In the genomic region with DNA sequence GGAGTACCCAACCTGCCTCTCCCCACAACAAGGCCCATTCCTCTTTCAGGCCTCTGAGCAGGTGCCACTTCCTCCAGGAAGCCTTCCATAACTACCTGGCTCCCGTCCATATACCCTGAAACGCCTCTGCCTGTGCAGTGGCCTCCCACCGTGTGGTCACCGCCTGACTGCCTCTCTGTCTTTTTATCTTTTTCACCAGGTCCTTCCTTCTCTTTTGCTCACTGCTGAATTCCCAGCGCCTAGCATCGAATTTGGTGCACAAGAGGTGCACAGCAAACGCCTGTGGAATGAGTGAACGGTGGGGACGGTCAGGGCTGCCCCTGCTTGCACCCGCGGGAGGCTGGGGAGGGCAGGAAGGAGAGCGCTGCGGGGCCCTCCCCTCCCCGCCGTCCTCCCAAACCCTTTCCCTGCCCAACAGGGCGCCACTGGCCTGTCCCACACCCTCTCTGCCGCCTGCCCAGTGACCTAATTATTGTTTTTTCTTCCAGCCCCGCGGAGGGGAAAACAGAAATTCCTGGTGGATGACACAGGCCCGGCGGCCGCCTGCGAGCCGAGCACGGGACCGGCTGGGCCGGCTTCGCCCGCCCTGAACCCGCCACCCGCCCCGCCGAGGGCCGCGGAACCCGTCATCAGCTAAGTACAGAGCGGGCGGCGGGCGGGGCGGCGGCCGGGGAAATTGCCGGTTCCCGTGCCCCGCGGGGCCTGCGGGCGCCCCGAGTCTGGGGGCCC, we compare ENCODE assay signal across 1 cellular context.
TF ChIP-seq lines count a peak whose summit lies in the region.

No MANE protein-coding gene starts in this region.

TF ChIP-seq in HEK293, 187 proteins besides CTCF, POLR2A, EP300 and RAD21 (continued from another document):
- TF ChIP-seq, protein P1, sequence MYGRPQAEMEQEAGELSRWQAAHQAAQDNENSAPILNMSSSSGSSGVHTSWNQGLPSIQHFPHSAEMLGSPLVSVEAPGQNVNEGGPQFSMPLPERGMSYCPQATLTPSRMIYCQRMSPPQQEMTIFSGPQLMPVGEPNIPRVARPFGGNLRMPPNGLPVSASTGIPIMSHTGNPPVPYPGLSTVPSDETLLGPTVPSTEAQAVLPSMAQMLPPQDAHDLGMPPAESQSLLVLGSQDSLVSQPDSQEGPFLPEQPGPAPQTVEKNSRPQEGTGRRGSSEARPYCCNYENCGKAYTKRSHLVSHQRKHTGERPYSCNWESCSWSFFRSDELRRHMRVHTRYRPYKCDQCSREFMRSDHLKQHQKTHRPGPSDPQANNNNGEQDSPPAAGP (tag by site-specific recombination; IDR thresholded peaks at IDR 0.05), result peak; percentile 91
- TF ChIP-seq, protein P2, sequence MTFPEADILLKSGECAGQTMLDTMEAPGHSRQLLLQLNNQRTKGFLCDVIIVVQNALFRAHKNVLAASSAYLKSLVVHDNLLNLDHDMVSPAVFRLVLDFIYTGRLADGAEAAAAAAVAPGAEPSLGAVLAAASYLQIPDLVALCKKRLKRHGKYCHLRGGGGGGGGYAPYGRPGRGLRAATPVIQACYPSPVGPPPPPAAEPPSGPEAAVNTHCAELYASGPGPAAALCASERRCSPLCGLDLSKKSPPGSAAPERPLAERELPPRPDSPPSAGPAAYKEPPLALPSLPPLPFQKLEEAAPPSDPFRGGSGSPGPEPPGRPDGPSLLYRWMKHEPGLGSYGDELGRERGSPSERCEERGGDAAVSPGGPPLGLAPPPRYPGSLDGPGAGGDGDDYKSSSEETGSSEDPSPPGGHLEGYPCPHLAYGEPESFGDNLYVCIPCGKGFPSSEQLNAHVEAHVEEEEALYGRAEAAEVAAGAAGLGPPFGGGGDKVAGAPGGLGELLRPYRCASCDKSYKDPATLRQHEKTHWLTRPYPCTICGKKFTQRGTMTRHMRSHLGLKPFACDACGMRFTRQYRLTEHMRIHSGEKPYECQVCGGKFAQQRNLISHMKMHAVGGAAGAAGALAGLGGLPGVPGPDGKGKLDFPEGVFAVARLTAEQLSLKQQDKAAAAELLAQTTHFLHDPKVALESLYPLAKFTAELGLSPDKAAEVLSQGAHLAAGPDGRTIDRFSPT (tag by site-specific recombination; IDR thresholded peaks at IDR 0.05), result peak; percentile 95
- peak; percentile 76 for TF ChIP-seq ZFP37 (tag by site-specific recombination; IDR thresholded peaks at IDR 0.05)
- peak; percentile 59 for TF ChIP-seq SP3 (tag by site-specific recombination; IDR thresholded peaks at IDR 0.05)
- no peak for TF ChIP-seq OSR2 (tag by site-specific recombination; IDR thresholded peaks at IDR 0.05)
- no peak for TF ChIP-seq ZNF433 (tag by site-specific recombination; IDR thresholded peaks at IDR 0.05; ENCODE audit: low read depth)
- peak; percentile 68; the same call in 1 of the 2 replicates for TF ChIP-seq ZNF610 (tag by site-specific recombination; IDR thresholded peaks at IDR 0.05; ENCODE audit: borderline replicate concordance)
- TF ChIP-seq FEZF1 (tag by site-specific recombination; IDR thresholded peaks at IDR 0.05), result peak; percentile 12; the same call in 1 of the 2 replicates
- TF ChIP-seq ZNF664 (tag by site-specific recombination; IDR thresholded peaks at IDR 0.05), result peak; percentile 33; the same call in 1 of the 2 replicates
- TF ChIP-seq ZNF561 (tag by site-specific recombination; IDR thresholded peaks at IDR 0.05; ENCODE audit: borderline replicate concordance), result peak; percentile 83; the same call in 1 of the 2 replicates
- TF ChIP-seq ZFP69B (tag by site-specific recombination; IDR thresholded peaks at IDR 0.05), result peak; percentile 46; the same call in 1 of the 2 replicates
- peak; percentile 93 for TF ChIP-seq GLIS2 (tag by site-specific recombination; IDR thresholded peaks at IDR 0.05)
- TF ChIP-seq, protein P3, sequence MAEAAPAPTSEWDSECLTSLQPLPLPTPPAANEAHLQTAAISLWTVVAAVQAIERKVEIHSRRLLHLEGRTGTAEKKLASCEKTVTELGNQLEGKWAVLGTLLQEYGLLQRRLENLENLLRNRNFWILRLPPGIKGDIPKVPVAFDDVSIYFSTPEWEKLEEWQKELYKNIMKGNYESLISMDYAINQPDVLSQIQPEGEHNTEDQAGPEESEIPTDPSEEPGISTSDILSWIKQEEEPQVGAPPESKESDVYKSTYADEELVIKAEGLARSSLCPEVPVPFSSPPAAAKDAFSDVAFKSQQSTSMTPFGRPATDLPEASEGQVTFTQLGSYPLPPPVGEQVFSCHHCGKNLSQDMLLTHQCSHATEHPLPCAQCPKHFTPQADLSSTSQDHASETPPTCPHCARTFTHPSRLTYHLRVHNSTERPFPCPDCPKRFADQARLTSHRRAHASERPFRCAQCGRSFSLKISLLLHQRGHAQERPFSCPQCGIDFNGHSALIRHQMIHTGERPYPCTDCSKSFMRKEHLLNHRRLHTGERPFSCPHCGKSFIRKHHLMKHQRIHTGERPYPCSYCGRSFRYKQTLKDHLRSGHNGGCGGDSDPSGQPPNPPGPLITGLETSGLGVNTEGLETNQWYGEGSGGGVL (tag by site-specific recombination; IDR thresholded peaks at IDR 0.05), result peak; percentile 95
- TF ChIP-seq, protein P4, sequence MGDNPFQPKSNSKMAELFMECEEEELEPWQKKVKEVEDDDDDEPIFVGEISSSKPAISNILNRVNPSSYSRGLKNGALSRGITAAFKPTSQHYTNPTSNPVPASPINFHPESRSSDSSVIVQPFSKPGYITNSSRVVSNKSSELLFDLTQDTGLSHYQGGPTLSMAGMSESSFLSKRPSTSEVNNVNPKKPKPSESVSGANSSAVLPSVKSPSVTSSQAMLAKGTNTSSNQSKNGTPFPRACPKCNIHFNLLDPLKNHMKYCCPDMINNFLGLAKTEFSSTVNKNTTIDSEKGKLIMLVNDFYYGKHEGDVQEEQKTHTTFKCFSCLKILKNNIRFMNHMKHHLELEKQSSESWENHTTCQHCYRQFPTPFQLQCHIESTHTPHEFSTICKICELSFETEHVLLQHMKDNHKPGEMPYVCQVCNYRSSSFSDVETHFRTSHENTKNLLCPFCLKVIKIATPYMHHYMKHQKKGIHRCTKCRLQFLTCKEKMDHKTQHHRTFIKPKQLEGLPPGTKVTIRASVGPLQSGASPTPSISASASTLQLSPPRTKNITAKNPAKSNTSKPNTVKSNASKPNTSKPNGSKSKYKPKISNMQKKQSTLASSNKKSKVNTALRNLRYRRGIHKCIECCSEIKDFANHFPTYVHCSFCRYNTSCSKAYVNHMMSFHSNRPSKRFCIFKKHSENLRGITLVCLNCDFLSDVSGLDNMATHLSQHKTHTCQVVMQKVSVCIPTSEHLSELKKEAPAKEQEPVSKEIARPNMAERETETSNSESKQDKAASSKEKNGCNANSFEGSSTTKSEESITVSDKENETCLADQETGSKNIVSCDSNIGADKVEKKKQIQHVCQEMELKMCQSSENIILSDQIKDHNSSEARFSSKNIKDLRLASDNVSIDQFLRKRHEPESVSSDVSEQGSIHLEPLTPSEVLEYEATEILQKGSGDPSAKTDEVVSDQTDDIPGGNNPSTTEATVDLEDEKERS (tag by site-specific recombination; IDR thresholded peaks at IDR 0.05), result peak; percentile 11; the same call in 1 of the 2 replicates
- TF ChIP-seq, protein P5, sequence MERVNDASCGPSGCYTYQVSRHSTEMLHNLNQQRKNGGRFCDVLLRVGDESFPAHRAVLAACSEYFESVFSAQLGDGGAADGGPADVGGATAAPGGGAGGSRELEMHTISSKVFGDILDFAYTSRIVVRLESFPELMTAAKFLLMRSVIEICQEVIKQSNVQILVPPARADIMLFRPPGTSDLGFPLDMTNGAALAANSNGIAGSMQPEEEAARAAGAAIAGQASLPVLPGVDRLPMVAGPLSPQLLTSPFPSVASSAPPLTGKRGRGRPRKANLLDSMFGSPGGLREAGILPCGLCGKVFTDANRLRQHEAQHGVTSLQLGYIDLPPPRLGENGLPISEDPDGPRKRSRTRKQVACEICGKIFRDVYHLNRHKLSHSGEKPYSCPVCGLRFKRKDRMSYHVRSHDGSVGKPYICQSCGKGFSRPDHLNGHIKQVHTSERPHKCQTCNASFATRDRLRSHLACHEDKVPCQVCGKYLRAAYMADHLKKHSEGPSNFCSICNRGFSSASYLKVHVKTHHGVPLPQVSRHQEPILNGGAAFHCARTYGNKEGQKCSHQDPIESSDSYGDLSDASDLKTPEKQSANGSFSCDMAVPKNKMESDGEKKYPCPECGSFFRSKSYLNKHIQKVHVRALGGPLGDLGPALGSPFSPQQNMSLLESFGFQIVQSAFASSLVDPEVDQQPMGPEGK (tag by site-specific recombination; IDR thresholded peaks at IDR 0.05), result peak; percentile 92
- TF ChIP-seq ZNF184 (tag by site-specific recombination; IDR thresholded peaks at IDR 0.05), result peak; percentile 65; the same call in 1 of the 2 replicates
- no peak for TF ChIP-seq ZNF473 (tag by site-specific recombination; IDR thresholded peaks at IDR 0.05)
- TF ChIP-seq IKZF3 (tag by site-specific recombination; IDR thresholded peaks at IDR 0.05), result peak; percentile 88
- peak; percentile 83 for TF ChIP-seq ZSCAN16 (tag by site-specific recombination; IDR thresholded peaks at IDR 0.05)
